ENCODE assay signal across 22 cellular contexts in the genomic region with DNA sequence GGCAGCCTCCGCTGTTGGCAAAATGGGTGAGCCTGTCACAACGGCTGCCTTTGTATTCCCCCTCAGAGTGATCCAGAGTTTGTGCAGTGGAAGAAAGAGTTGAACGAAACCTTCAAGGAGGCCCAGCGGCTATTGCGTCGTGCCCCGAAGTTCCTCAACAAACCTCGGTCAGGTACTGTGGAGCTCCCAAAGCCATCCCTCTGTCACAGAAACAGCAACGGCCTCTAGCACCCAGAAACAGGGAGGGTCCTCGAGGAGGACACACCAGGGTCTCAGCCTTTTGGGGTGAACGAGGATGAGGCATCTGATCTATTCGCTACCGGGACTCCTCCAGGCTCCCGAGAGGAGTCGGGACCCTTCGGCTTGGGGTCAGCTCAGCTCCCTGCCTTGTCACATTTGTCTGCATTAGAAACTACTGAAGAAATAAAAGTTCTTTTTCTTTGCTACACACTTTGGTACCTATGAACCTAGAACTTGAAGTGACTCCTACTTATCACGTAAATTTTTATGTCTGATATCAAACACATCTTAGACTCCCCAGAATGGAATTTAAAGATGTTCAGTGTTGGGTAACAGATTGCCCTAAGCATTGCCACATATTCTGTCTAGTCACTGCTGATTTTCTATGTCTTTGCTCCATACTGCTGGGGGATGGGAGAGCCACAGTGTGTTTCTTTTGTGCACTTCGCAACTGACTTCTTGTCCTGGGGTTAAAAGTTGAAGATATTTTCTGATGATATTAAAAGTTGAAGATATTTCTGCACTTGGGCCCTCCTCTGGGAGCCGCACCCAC. TPM values are rescaled to one million over a fixed set of nuclear protein-coding genes. Genes with fewer than 3 reads are reported as not detected.
"Had no signal": no experiment of that assay in that cellular context is flagged by ENCODE, and none has a peak within 500 bp of the region (broad histone marks: within the 10 kb centered on the region; RNA-seq: fewer than 3 reads in every experiment).

No MANE protein-coding gene starts in this region.

- H3K36me3 ChIP-seq: brain microvascular endothelial cell, left ventricle myocardium inferior had no signal

- H3K9me3 ChIP-seq: ascending aorta, left ventricle myocardium inferior, neutrophil, tibial artery had no signal

- H3K79me2 ChIP-seq: parathyroid adenoma had no signal

- H2AFZ ChIP-seq: parathyroid adenoma had no signal

- H3K27ac ChIP-seq: ascending aorta, brain microvascular endothelial cell, left ventricle myocardium inferior, neutrophil, parathyroid adenoma, tibial artery had no signal

- H3K27me3 ChIP-seq: ascending aorta, brain microvascular endothelial cell, neutrophil, tibial artery had no signal

- H3K9ac ChIP-seq: parathyroid adenoma had no signal

- DNase-seq: activated CD8-positive, alpha-beta memory T cell treated with anti-CD3 and anti-CD28 coated beads, Interleukin-2, amount 50 U/mL, for 48 hours; activated effector memory CD4-positive, alpha-beta T cell treated with Interleukin-2 at 50 U/mL for 16 hours; activated T-cell treated with anti-CD3 and anti-CD28 coated beads, Interleukin-2, amount 50 U/mL, for 4 hours; brain microvascular endothelial cell; caudate nucleus; effector CD4-positive, alpha-beta T cell; foreskin melanocyte; hippocampal formation; left ventricle myocardium inferior; naive thymus-derived CD8-positive, alpha-beta T cell; right cardiac atrium; stimulated activated CD4-positive, alpha-beta T cell treated with anti-CD3 and anti-CD28 coated beads, Interleukin-1b, Interleukin-23, amount 100 ng/mL, for 48 hours; stimulated activated naive CD8-positive, alpha-beta T cell treated with anti-CD3 and anti-CD28 coated beads, Interleukin-15, amount 100 ng/mL, for 72 hours; T-helper 9 cell; tibial artery had no signal

- H3K4me3 ChIP-seq: ascending aorta, left ventricle myocardium inferior, tibial artery had no signal

- H3K4me1 ChIP-seq: parathyroid adenoma had no signal

RNA-seq across cellular contexts. Expression of gene MYO18B, which starts 19.6 kb away (rescaled TPM):
- total RNA-seq: epithelial cell of proximal tubule, lung microvascular endothelial cell, pulmonary artery endothelial cell had no signal
- polyA plus RNA-seq: fibroblast of lung had no signal
